2 cellular contexts compared by ENCODE assay signal in genomic region chr9:96611302-96611701, GRCh38.
TF ChIP-seq lines count a peak whose summit lies in the region.

No MANE protein-coding gene starts in this region.

TF ChIP-seq in IMR-90, 13 proteins besides CTCF, POLR2A, EP300 and RAD21:
- TF ChIP-seq, protein P1, sequence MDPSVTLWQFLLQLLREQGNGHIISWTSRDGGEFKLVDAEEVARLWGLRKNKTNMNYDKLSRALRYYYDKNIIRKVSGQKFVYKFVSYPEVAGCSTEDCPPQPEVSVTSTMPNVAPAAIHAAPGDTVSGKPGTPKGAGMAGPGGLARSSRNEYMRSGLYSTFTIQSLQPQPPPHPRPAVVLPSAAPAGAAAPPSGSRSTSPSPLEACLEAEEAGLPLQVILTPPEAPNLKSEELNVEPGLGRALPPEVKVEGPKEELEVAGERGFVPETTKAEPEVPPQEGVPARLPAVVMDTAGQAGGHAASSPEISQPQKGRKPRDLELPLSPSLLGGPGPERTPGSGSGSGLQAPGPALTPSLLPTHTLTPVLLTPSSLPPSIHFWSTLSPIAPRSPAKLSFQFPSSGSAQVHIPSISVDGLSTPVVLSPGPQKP (IDR thresholded peaks at IDR 0.05; ENCODE audit: borderline replicate concordance, low read depth, low read length), result no peak
- TF ChIP-seq MXI1 (IDR thresholded peaks at IDR 0.05; ENCODE audit: borderline replicate concordance, low read depth, low read length), result no peak
- TF ChIP-seq RFX5 (IDR thresholded peaks at IDR 0.05; ENCODE audit: low read depth, low read length), result no peak
TF ChIP-seq in IMR-90: peak in this region for 0.

TF ChIP-seq in HepG2, 621 proteins besides CTCF, POLR2A, EP300 and RAD21:
- TF ChIP-seq JUNB (CRISPR knock-in tag; IDR thresholded peaks at IDR 0.05; ENCODE audit: borderline replicate concordance), result no peak
- TF ChIP-seq, protein P2, sequence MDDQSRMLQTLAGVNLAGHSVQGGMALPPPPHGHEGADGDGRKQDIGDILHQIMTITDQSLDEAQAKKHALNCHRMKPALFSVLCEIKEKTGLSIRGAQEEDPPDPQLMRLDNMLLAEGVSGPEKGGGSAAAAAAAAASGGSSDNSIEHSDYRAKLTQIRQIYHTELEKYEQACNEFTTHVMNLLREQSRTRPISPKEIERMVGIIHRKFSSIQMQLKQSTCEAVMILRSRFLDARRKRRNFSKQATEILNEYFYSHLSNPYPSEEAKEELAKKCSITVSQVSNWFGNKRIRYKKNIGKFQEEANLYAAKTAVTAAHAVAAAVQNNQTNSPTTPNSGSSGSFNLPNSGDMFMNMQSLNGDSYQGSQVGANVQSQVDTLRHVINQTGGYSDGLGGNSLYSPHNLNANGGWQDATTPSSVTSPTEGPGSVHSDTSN (CRISPR knock-in tag; IDR thresholded peaks at IDR 0.05; ENCODE audit: borderline replicate concordance), result no peak
- TF ChIP-seq ZFAT (CRISPR knock-in tag; conservative IDR thresholded peaks at IDR 0.05), result no peak
- no peak for TF ChIP-seq KLF6 (CRISPR knock-in tag; IDR thresholded peaks at IDR 0.05)
- no peak for TF ChIP-seq KLF12 (CRISPR knock-in tag; IDR thresholded peaks at IDR 0.05; ENCODE audit: borderline replicate concordance)
- TF ChIP-seq ZNF567 (CRISPR knock-in tag; IDR thresholded peaks at IDR 0.05; ENCODE audit: borderline replicate concordance), result no peak
- no peak for TF ChIP-seq ZNF556 (CRISPR knock-in tag; IDR thresholded peaks at IDR 0.05; ENCODE audit: borderline replicate concordance)
- TF ChIP-seq SP140L (CRISPR knock-in tag; IDR thresholded peaks at IDR 0.05; ENCODE audit: borderline replicate concordance), result no peak
- no peak for TF ChIP-seq ZMAT3 (CRISPR knock-in tag; conservative IDR thresholded peaks at IDR 0.05)
- TF ChIP-seq ZNF564 (CRISPR knock-in tag; IDR thresholded peaks at IDR 0.05), result no peak
- no peak for TF ChIP-seq ZNF660 (CRISPR knock-in tag; IDR thresholded peaks at IDR 0.05; ENCODE audit: borderline replicate concordance, low read depth)
